8 cellular contexts compared by ENCODE assay signal in the genomic region with DNA sequence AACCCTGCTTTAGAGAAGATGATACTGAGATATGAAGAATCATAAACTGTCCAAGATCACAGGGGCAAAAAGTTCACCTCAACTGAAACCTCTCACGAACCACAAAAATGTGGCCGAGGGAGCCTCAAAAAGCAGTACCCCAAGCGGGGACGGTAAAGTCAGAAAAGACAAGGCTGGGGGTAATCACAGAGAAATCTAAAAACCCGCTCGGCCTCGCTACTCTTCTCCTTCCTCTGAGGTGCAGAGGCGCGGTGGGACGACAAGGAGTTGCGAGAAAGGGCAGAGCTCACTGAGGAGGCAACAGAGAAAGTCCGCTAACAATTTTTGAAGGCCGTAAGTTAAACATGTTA. TPM values are rescaled to one million over a fixed set of nuclear protein-coding genes. Genes with fewer than 3 reads are reported as not detected.
DNase-seq lines count a peak whose midpoint lies in the region; ATAC-seq and TF ChIP-seq lines count a peak whose summit lies in the region.

No MANE protein-coding gene starts in this region.

- TF ChIP-seq CTCF in SU-DHL-6 (IDR thresholded peaks at IDR 0.05; ENCODE audit: insufficient read depth, low read length, poor library complexity, severe bottlenecking) (no peak), glutamatergic neuron (IDR thresholded peaks at IDR 0.05; ENCODE audit: partially characterized antibody, unreplicated experiment) (no peak), gastrocnemius medialis (IDR thresholded peaks at IDR 0.05 in 4 of 5, conservative IDR thresholded peaks at IDR 0.05 in 1 of 5) (no peak)

- no peaks in the 10 kb centered on the region for H3K36me3 Mint-ChIP-seq in glutamatergic neuron (ENCODE audit: unreplicated experiment)

- no peak for TF ChIP-seq POLR2A in gastrocnemius medialis (IDR thresholded peaks at IDR 0.05)

- H3K4me1 Mint-ChIP-seq in glutamatergic neuron (ENCODE audit: low read depth, unreplicated experiment) = peaks cover 4% of the 10 kb centered on the region

- H3K27me3 Mint-ChIP-seq in glutamatergic neuron (ENCODE audit: unreplicated experiment) = no peaks in the 10 kb centered on the region

- H3K9me3 ChIP-seq in SU-DHL-6 (ENCODE audit: insufficient read depth, low read length) = no peaks in the 10 kb centered on the region
- H3K9me3 ChIP-seq in gastrocnemius medialis = no peaks in the 10 kb centered on the region

- peaks cover 2% of the 10 kb centered on the region; the same call in 1 of the 2 replicates for H4K20me1 ChIP-seq in SU-DHL-6 (ENCODE audit: low read depth, low read length)

- no peaks in the 10 kb centered on the region for H3K79me2 ChIP-seq in SU-DHL-6 (ENCODE audit: insufficient read depth, low read length)

- peak overlapping the region; percentile 79 for H3K9ac ChIP-seq in SU-DHL-6 (ENCODE audit: low read length)

- H3K9me2 ChIP-seq in SU-DHL-6 (replicated peaks; ENCODE audit: insufficient read depth, low read length) = no peaks in the 10 kb centered on the region

- ATAC-seq in HG02884 (IDR thresholded peaks at IDR 0.05; ENCODE audit: unreplicated experiment) (peak; percentile 34), gastrocnemius medialis (peak; percentile 51 to 68)

- peaks cover 7 to 8% of the 10 kb centered on the region in 2 donors for H3K4me1 ChIP-seq in gastrocnemius medialis

- H3K4me2 ChIP-seq in SU-DHL-6 (ENCODE audit: low read depth, low read length, poor library complexity, severe bottlenecking) = peak overlapping the region; percentile 82

- DNase-seq in NCI-H2171 (lab: John Stamatoyannopoulos, UW) = peak; percentile 55
- no peak for DNase-seq in NCI-H2171 treated with DMSO at 0.1 percent for 48 hours (lab: John Stamatoyannopoulos, UW)
- no peak for DNase-seq in glutamatergic neuron
- DNase-seq in gastrocnemius medialis = no peak
- DNase-seq in GM03348 (ENCODE audit: low spot score) = no peak
- no peak for DNase-seq in NCI-H748 treated with DMSO at 0.1 percent for 48 hours (lab: John Stamatoyannopoulos, UW)

- peak overlapping the region; percentile 99 for H3K27ac Mint-ChIP-seq in glutamatergic neuron (ENCODE audit: unreplicated experiment)

- peak overlapping the region; percentile 97 for H3K4me3 Mint-ChIP-seq in glutamatergic neuron (ENCODE audit: unreplicated experiment)

- intact Hi-C loops in gastrocnemius medialis (cut with DNase I; ENCODE audit: low total_unique reads) = loop anchor here (5.0 kb wide), 1 partner anchor 365 kb away; the partner anchor contains the start of gene HMGN3

- peaks cover 10% of the 10 kb centered on the region; the same call in 1 of the 2 replicates for H3F3A ChIP-seq in SU-DHL-6 (ENCODE audit: insufficient read depth)

- H2AFZ ChIP-seq in SU-DHL-6 (ENCODE audit: low read depth, low read length, severe bottlenecking) = peak overlapping the region; percentile 98

- H3K27ac ChIP-seq in SU-DHL-6 (ENCODE audit: low read depth, low read length) = peak overlapping the region; percentile 73
- peak overlapping the region; percentile 34 to 64 (median 52) for H3K27ac ChIP-seq in gastrocnemius medialis

- peak overlapping the region; percentile 69 for H3K4me3 ChIP-seq in SU-DHL-6 (ENCODE audit: insufficient read depth, low read length, poor library complexity, severe bottlenecking)
- H3K4me3 ChIP-seq in gastrocnemius medialis = peak overlapping the region; percentile 73 to 94 (median 76)

- in situ Hi-C loops in gastrocnemius medialis (cut with MboI; ENCODE audit: low sequenced_read_pairs in 4 of 4) = no loop called here

- peaks cover 6% of the 10 kb centered on the region for H3K9me3 Mint-ChIP-seq in glutamatergic neuron (ENCODE audit: unreplicated experiment)

- no peaks in the 10 kb centered on the region for H3K27me3 ChIP-seq in SU-DHL-6 (ENCODE audit: low read length)
- H3K27me3 ChIP-seq in gastrocnemius medialis = no peaks in the 10 kb centered on the region

- no peaks in the 10 kb centered on the region for H3K36me3 ChIP-seq in SU-DHL-6 (ENCODE audit: low read length)
- H3K36me3 ChIP-seq in gastrocnemius medialis = no peaks in the 10 kb centered on the region

RNA-seq across cellular contexts. Expression of gene IRAK1BP1, which starts 0.4 kb away (rescaled TPM):
- total RNA-seq in glutamatergic neuron (ENCODE audit: unreplicated experiment) (13.8 TPM), gastrocnemius medialis (1 to 10 TPM in 2 of 4 donors, under 1 TPM in 2; 0.75 to 1.8 (median 1.0) TPM)
